Comparison of ENCODE assay signal across 18 cellular contexts in genomic region chr11:15907806-15908205, GRCh38.
"Had no signal": no experiment of that assay in that cellular context is flagged by ENCODE, and none has a peak within 500 bp of the region (broad histone marks: within the 10 kb centered on the region; RNA-seq: fewer than 3 reads in every experiment).

No MANE protein-coding gene starts in this region.

- H3K9me3 ChIP-seq: esophagus muscularis mucosa, gastrocnemius medialis, ovary, right atrium auricular region, tibial artery, upper lobe of right lung had no signal

- H3K36me3 Mint-ChIP-seq: mesothelial cell of epicardium, natural killer cell had no signal

- DNase-seq: cortex of kidney; effector memory CD4-positive, alpha-beta T cell; gastrocnemius medialis; mammary epithelial cell; natural killer cell; nucleus accumbens; ovary; small intestine; stimulated activated CD4-positive, alpha-beta T cell treated with anti-CD3 and anti-CD28 coated beads, Interleukin-2, amount 100 ng/mL, for 48 hours; tibial artery; upper lobe of right lung had no signal

- ATAC-seq: gastrocnemius medialis, left lobe of liver, upper lobe of right lung had no signal

- H3K4me1 ChIP-seq: gastrocnemius medialis had no signal

- H3K27me3 Mint-ChIP-seq: stimulated activated naive CD8-positive, alpha-beta T cell treated with anti-CD3 and anti-CD28 coated beads, Interleukin-15, Interleukin-2, amounts not matched to agents 100 ng/mL and 50 ng/mL, for 24 hours had no signal

- H3K27ac ChIP-seq: epithelial cell of prostate, esophagus muscularis mucosa, gastrocnemius medialis, ovary, right atrium auricular region, tibial artery, upper lobe of right lung had no signal

- H3K9me3 Mint-ChIP-seq: mesothelial cell of epicardium; natural killer cell; neural crest cell; stimulated activated naive CD8-positive, alpha-beta T cell treated with anti-CD3 and anti-CD28 coated beads, Interleukin-15, Interleukin-2, amounts not matched to agents 100 ng/mL and 50 ng/mL, for 24 hours had no signal

- H3K27ac Mint-ChIP-seq: mesothelial cell of epicardium; natural killer cell; stimulated activated naive CD8-positive, alpha-beta T cell treated with anti-CD3 and anti-CD28 coated beads, Interleukin-15, Interleukin-2, amounts not matched to agents 100 ng/mL and 50 ng/mL, for 24 hours had no signal

- H3K36me3 ChIP-seq: esophagus muscularis mucosa, gastrocnemius medialis, ovary, right atrium auricular region, tibial artery, upper lobe of right lung had no signal

- H3K4me3 ChIP-seq: esophagus muscularis mucosa, gastrocnemius medialis, ovary, right atrium auricular region, tibial artery, upper lobe of right lung had no signal

- H3K4me3 Mint-ChIP-seq: mesothelial cell of epicardium; natural killer cell; neural crest cell; stimulated activated naive CD8-positive, alpha-beta T cell treated with anti-CD3 and anti-CD28 coated beads, Interleukin-15, Interleukin-2, amounts not matched to agents 100 ng/mL and 50 ng/mL, for 24 hours had no signal

- H3K27me3 ChIP-seq: gastrocnemius medialis, ovary, right atrium auricular region, tibial artery, upper lobe of right lung had no signal

- H3K4me1 Mint-ChIP-seq: natural killer cell, neural crest cell had no signal
